17 cellular contexts compared by ENCODE assay signal in the genomic region with DNA sequence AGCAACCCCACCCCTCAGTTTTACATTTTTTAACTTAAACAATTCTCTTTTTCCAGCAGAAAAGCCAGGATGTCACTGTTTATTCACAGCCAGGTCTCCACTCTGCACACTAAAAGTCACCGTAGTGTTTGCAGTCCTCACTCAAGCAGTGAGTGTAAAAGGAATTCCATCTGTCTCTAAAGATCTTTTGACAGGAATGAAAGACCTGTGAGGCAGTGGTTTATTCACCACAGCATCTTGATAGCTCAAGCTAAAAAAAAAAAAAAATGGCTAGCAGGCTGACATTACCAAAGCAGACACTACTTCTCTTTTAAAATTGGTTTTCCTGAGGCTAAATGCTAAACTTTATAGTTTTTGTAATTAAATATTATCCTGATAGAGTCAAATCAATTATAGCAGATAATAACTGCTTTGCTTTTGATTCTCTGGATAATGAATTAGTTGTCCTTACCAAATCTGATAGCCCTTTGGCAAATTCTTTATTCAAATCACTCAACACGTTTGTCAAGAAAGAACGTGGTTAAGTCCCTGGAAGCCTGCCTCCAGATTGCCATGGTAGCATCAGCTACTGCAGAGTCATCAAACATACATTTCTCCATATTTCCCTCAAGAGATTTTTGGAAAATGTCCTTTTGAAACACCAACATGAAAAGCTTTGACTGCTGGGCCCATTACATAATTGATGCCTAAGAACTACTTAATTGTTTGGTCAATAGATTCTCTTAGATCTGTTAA. TPM values are rescaled to one million over a fixed set of nuclear protein-coding genes. Genes with fewer than 3 reads are reported as not detected.
"Had no signal": no experiment of that assay in that cellular context is flagged by ENCODE, and none has a peak within 500 bp of the region (broad histone marks: within the 10 kb centered on the region; RNA-seq: fewer than 3 reads in every experiment).

No MANE protein-coding gene starts in this region.

- H3K27me3 ChIP-seq: colonic mucosa, gastroesophageal sphincter, hepatocyte, neutrophil, right lobe of liver, suprapubic skin, upper lobe of right lung had no signal

- H3K4me3 Mint-ChIP-seq: activated CD4-positive, alpha-beta memory T cell treated with anti-CD3 and anti-CD28 coated beads for 36 hours; activated T-cell treated with anti-CD3 and anti-CD28 coated beads, Interleukin-2, amount 50 U/mL, for 4 hours; naive thymus-derived CD4-positive, alpha-beta T cell had no signal

- H3K9me3 ChIP-seq: colonic mucosa, gastroesophageal sphincter, lower lobe of right lung, neutrophil, right lobe of liver, suprapubic skin, upper lobe of right lung had no signal

- DNase-seq: activated CD4-positive, alpha-beta memory T cell treated with anti-CD3 and anti-CD28 coated beads for 36 hours; activated CD4-positive, CD25-positive, alpha-beta regulatory T cell treated with anti-CD3 and anti-CD28 coated beads, Interleukin-2, amount 50 U/mL, for 72 hours; activated effector memory CD4-positive, alpha-beta T cell treated with anti-CD3 and anti-CD28 coated beads, Interleukin-2, amount 50 U/mL, for 16 hours; activated T-cell treated with anti-CD3 and anti-CD28 coated beads, Interleukin-2, amount 50 U/mL, for 4 hours; amygdala; colonic mucosa; lower lobe of right lung; naive thymus-derived CD4-positive, alpha-beta T cell; right lobe of liver; stimulated activated naive CD4-positive, alpha-beta T cell; T-helper 9 cell; upper lobe of right lung had no signal

- H3K27ac ChIP-seq: colonic mucosa, gastroesophageal sphincter, hepatocyte, lower lobe of right lung, neutrophil, right lobe of liver, suprapubic skin, upper lobe of right lung had no signal

- H3K4me1 ChIP-seq: colonic mucosa, lower lobe of right lung, right lobe of liver, upper lobe of right lung had no signal

- H3K36me3 ChIP-seq: colonic mucosa, gastroesophageal sphincter, lower lobe of right lung, neutrophil, right lobe of liver, suprapubic skin, upper lobe of right lung had no signal

- ATAC-seq: activated naive CD4-positive, alpha-beta T cell treated with anti-CD3 and anti-CD28 coated beads, Interleukin-2, amount 50 U/mL, for 72 hours; activated T-cell treated with anti-CD3 and anti-CD28 coated beads, Interleukin-2, amount 50 U/mL, for 4 hours; gastroesophageal sphincter; lower lobe of right lung; naive thymus-derived CD4-positive, alpha-beta T cell; right lobe of liver; upper lobe of right lung had no signal

- H3K9me3 Mint-ChIP-seq: activated CD4-positive, alpha-beta memory T cell treated with anti-CD3 and anti-CD28 coated beads for 36 hours; activated naive CD4-positive, alpha-beta T cell treated with anti-CD3 and anti-CD28 coated beads, Interleukin-2, amount 50 U/mL, for 72 hours; activated T-cell treated with anti-CD3 and anti-CD28 coated beads, Interleukin-2, amount 50 U/mL, for 4 hours; naive thymus-derived CD4-positive, alpha-beta T cell had no signal

- H3K36me3 Mint-ChIP-seq: activated CD4-positive, alpha-beta memory T cell treated with anti-CD3 and anti-CD28 coated beads for 36 hours; activated naive CD4-positive, alpha-beta T cell treated with anti-CD3 and anti-CD28 coated beads, Interleukin-2, amount 50 U/mL, for 72 hours; naive thymus-derived CD4-positive, alpha-beta T cell had no signal

- H3K4me3 ChIP-seq: colonic mucosa, gastroesophageal sphincter, hepatocyte, lower lobe of right lung, right lobe of liver, suprapubic skin, upper lobe of right lung had no signal

- H3K27ac Mint-ChIP-seq: activated CD4-positive, alpha-beta memory T cell treated with anti-CD3 and anti-CD28 coated beads for 36 hours; activated naive CD4-positive, alpha-beta T cell treated with anti-CD3 and anti-CD28 coated beads, Interleukin-2, amount 50 U/mL, for 72 hours; naive thymus-derived CD4-positive, alpha-beta T cell had no signal

RNA-seq across cellular contexts. Expression of a gene that starts 22.2 kb away (rescaled TPM):
- total RNA-seq: activated CD4-positive, alpha-beta memory T cell treated with anti-CD3 and anti-CD28 coated beads for 36 hours; activated naive CD4-positive, alpha-beta T cell treated with anti-CD3 and anti-CD28 coated beads, Interleukin-2, amount 50 U/mL, for 72 hours; activated T-cell treated with anti-CD3 and anti-CD28 coated beads, Interleukin-2, amount 50 U/mL, for 4 hours; naive thymus-derived CD4-positive, alpha-beta T cell had no signal
- polyA plus RNA-seq: naive thymus-derived CD4-positive, alpha-beta T cell had no signal
